ENCODE assay signal across 15 cellular contexts in genomic region chr10:7945469-7946187, GRCh38.
DNase-seq lines count a peak whose midpoint lies in the region; ATAC-seq, FAIRE-seq and TF ChIP-seq lines count a peak whose summit lies in the region.
"Had no signal": no experiment of that assay in that cellular context is flagged by ENCODE, and none has a peak within 500 bp of the region (broad histone marks: within the 10 kb centered on the region; RNA-seq: fewer than 3 reads in every experiment).

No MANE protein-coding gene starts in this region.

- ATAC-seq in HG02885 (IDR thresholded peaks at IDR 0.05; ENCODE audit: poor library complexity, unreplicated experiment) (no peak), GM18909 (IDR thresholded peaks at IDR 0.05; ENCODE audit: poor library complexity, unreplicated experiment) (no peak), GM21619 (IDR thresholded peaks at IDR 0.05; ENCODE audit: unreplicated experiment) (no peak)
- ATAC-seq: gastroesophageal sphincter had no signal

- H3K36me3 ChIP-seq in H7 (replicated peaks; ENCODE audit: control insufficient read depth, insufficient read depth, low read length) (no peaks in the 10 kb centered on the region), bronchial epithelial cell (ENCODE audit: control insufficient read depth, insufficient read depth, low read length) (no peaks in the 10 kb centered on the region)
- H3K36me3 ChIP-seq: gastroesophageal sphincter, suprapubic skin had no signal

- DNase-seq in AG20443 (ENCODE audit: low spot score): peak; percentile 73
- peak; percentile 41 for DNase-seq in H7
- peak; percentile 20 for DNase-seq in bronchial epithelial cell (ENCODE audit: low read depth)
- DNase-seq in kidney tubule cell (ENCODE audit: low spot score): peak; percentile 19
- no peak for DNase-seq in DMS 273 (lab: John Stamatoyannopoulos, UW; ENCODE audit: unreplicated experiment)
- DNase-seq: activated gamma-delta T cell treated with Interleukin-2 at 50 U/mL for 16 hours; NCI-H1092 treated with DMSO at 0.1 percent for 48 hours; NCI-H2171 treated with DMSO at 0.1 percent for 48 hours; stimulated activated CD4-positive, alpha-beta T cell treated with anti-CD3 and anti-CD28 coated beads, Interleukin-12 subunit alpha, Interleukin-12 subunit beta, amount 100 ng/mL, for 4 hours had no signal

- H3K27me3 ChIP-seq in H7 (ENCODE audit: control insufficient read depth, insufficient read depth, low read length) (no peaks in the 10 kb centered on the region), bronchial epithelial cell (ENCODE audit: control insufficient read depth, insufficient read depth, low read length) (no peaks in the 10 kb centered on the region)
- H3K27me3 ChIP-seq: gastroesophageal sphincter, suprapubic skin had no signal

- FAIRE-seq in bronchial epithelial cell (lab: Jason Lieb, UNC): no peak
- FAIRE-seq: islet of Langerhans had no signal

- no peak for TF ChIP-seq CTCF in bronchial epithelial cell (IDR thresholded peaks at IDR 0.05; ENCODE audit: insufficient read depth, low read length, severe bottlenecking)

- H3K4me3 ChIP-seq in H7 (ENCODE audit: insufficient read depth, low read depth, low read length) (no peak overlapping the region), bronchial epithelial cell (ENCODE audit: low read depth, low read length) (no peak overlapping the region)
- H3K4me3 ChIP-seq: gastroesophageal sphincter, suprapubic skin had no signal
